37 cellular contexts compared by ENCODE assay signal in genomic region chr15:90890839-90891238, GRCh38.
"Had no signal": no experiment of that assay in that cellular context is flagged by ENCODE, and none has a peak within 500 bp of the region (broad histone marks: within the 10 kb centered on the region; RNA-seq: fewer than 3 reads in every experiment).

No MANE protein-coding gene starts in this region.

- H3K36me3 ChIP-seq: cardiac muscle cell, MG63 had no signal

- H3K9me3 Mint-ChIP-seq: activated B cell treated with CpG ODN at 0.5 μM for 24 hours; activated CD4-positive, alpha-beta memory T cell treated with anti-CD3 and anti-CD28 coated beads for 36 hours; activated naive CD8-positive, alpha-beta T cell treated with anti-CD3 and anti-CD28 coated beads, Interleukin-2, amount 10 ng/mL, durations not matched to agents 7 days and 5 days; activated T-cell treated with anti-CD3 and anti-CD28 coated beads, Interleukin-2, amount 50 U/mL, for 24 hours; central memory CD8-positive, alpha-beta T cell had no signal

- DNase-seq: activated B cell treated with CpG ODN at 0.5 μM for 24 hours; activated CD4-positive, alpha-beta memory T cell treated with anti-CD3 and anti-CD28 coated beads for 36 hours; activated CD4-positive, alpha-beta T cell treated with anti-CD3 and anti-CD28 coated beads for 4 hours; activated CD4-positive, alpha-beta T cell treated with anti-CD3 and anti-CD28 coated beads, Interleukin-2, amount 50 U/mL, for 1 hour; activated CD4-positive, CD25-positive, alpha-beta regulatory T cell treated with anti-CD3 and anti-CD28 coated beads, Interleukin-2, amount 50 U/mL, for 72 hours; activated CD8-positive, alpha-beta memory T cell treated with anti-CD3 and anti-CD28 coated beads for 24 hours; activated effector memory CD4-positive, alpha-beta T cell treated with Interleukin-2 at 50 U/mL for 16 hours; activated naive CD4-positive, alpha-beta T cell treated with anti-CD3 and anti-CD28 coated beads, Interleukin-2, amount 50 U/mL, for 16 hours; activated naive CD8-positive, alpha-beta T cell treated with anti-CD3 and anti-CD28 coated beads, Interleukin-2, amount 10 ng/mL, durations not matched to agents 7 days and 5 days; activated T-cell treated with anti-CD3 and anti-CD28 coated beads, Interleukin-2, amount 50 U/mL, for 24 hours; amygdala; Kasumi-1; KG1; MG63; NCI-H1048; NCI-H1105 treated with DMSO at 0.1 percent for 48 hours; NCI-H1436; NCI-H1694; NCI-H1930; NCI-H2081 treated with DMSO at 0.1 percent for 48 hours; NCI-H226; NCI-H446 treated with DMSO at 0.1 percent for 48 hours; NCI-H524; NCI-H69; NCI-H82; PC-3; Peyer's patch; Right ventricle myocardium superior; RPMI8226; SW 1271; T-helper 1 cell; T-helper 2 cell; T-helper 9 cell had no signal

- H3K27me3 ChIP-seq: ascending aorta, cardiac muscle cell, MG63, Peyer's patch had no signal

- H3K27ac ChIP-seq: ascending aorta, cardiac muscle cell, Peyer's patch, VCaP had no signal

- H3K4me3 Mint-ChIP-seq: activated B cell treated with CpG ODN at 0.5 μM for 24 hours; activated CD4-positive, alpha-beta memory T cell treated with anti-CD3 and anti-CD28 coated beads for 36 hours; activated naive CD8-positive, alpha-beta T cell treated with anti-CD3 and anti-CD28 coated beads, Interleukin-2, amount 10 ng/mL, durations not matched to agents 7 days and 5 days; activated T-cell treated with anti-CD3 and anti-CD28 coated beads, Interleukin-2, amount 50 U/mL, for 24 hours; central memory CD8-positive, alpha-beta T cell had no signal

- H3K9me3 ChIP-seq: ascending aorta, MG63, Peyer's patch had no signal

- H3K27ac Mint-ChIP-seq: activated B cell treated with CpG ODN at 0.5 μM for 24 hours; activated CD4-positive, alpha-beta memory T cell treated with anti-CD3 and anti-CD28 coated beads for 36 hours; activated naive CD8-positive, alpha-beta T cell treated with anti-CD3 and anti-CD28 coated beads, Interleukin-2, amount 10 ng/mL, durations not matched to agents 7 days and 5 days; activated T-cell treated with anti-CD3 and anti-CD28 coated beads, Interleukin-2, amount 50 U/mL, for 24 hours had no signal

- ATAC-seq: PC-3 had no signal

- H3K27me3 Mint-ChIP-seq: activated B cell treated with CpG ODN at 0.5 μM for 24 hours; activated naive CD8-positive, alpha-beta T cell treated with anti-CD3 and anti-CD28 coated beads, Interleukin-2, amount 10 ng/mL, durations not matched to agents 7 days and 5 days had no signal

- H3K4me3 ChIP-seq: ascending aorta, cardiac muscle cell, MG63, Peyer's patch had no signal
